29 cellular contexts compared by ENCODE assay signal in the genomic region with DNA sequence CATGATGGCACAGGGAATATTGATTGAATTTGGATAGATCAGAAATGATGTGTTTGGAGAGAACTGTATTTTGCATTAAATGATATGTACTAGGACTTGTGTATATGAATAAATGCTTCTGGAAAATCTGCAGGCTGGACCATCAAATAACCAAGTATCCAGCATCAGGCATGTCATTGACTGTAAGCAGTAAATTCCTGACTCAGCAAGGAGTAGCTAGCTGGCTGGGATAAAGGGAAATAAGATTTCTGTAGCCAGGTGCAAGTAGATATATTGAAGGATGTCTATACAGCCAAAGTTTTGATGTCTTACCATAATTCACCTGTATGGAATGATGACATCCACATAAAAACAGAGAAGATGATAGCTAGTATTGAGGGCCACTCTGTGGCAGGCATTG.
"Had no signal": no experiment of that assay in that cellular context is flagged by ENCODE, and none has a peak within 500 bp of the region (broad histone marks: within the 10 kb centered on the region; RNA-seq: fewer than 3 reads in every experiment).

No MANE protein-coding gene starts in this region.

- H3K9me3 ChIP-seq: neutrophil, testis, thyroid gland, transverse colon, upper lobe of left lung, vagina had no signal

- H3K4me2 ChIP-seq: neural progenitor cell had no signal

- FAIRE-seq: keratinocyte had no signal

- H3K36me3 ChIP-seq: left ventricle myocardium inferior, neural progenitor cell, neutrophil, right atrium auricular region, stomach, thyroid gland, transverse colon, upper lobe of left lung, vagina had no signal

- H3K4me1 ChIP-seq: left ventricle myocardium inferior, neural progenitor cell, parathyroid adenoma, right atrium auricular region, stomach, testis, thyroid gland, transverse colon, upper lobe of left lung, vagina had no signal

- H3K9ac ChIP-seq: neural progenitor cell, parathyroid adenoma had no signal

- H3K79me2 ChIP-seq: parathyroid adenoma had no signal

- H3K27ac ChIP-seq: left ventricle myocardium inferior, neural progenitor cell, neutrophil, parathyroid adenoma, right atrium auricular region, skin epidermis, stomach, testis, thyroid gland, transverse colon, upper lobe of left lung, vagina had no signal

- H3K27me3 ChIP-seq: neural progenitor cell, neutrophil, right atrium auricular region, stomach, testis, thyroid gland, transverse colon, upper lobe of left lung, vagina had no signal

- H2AFZ ChIP-seq: parathyroid adenoma had no signal

- H3K4me3 ChIP-seq: left ventricle myocardium inferior, lung, neural progenitor cell, right atrium auricular region, skin epidermis, stomach, testis, thyroid gland, transverse colon, upper lobe of left lung, vagina had no signal

- DNase-seq: hippocampal formation; kidney glomerular epithelial cell; left colon; left ventricle myocardium inferior; mesendoderm; naive B cell; natural killer cell; nephron progenitor cell; occipital lobe; stimulated activated CD4-positive, alpha-beta T cell treated with anti-CD3 and anti-CD28 coated beads, Interleukin-12 subunit alpha, Interleukin-12 subunit beta, amount 100 ng/mL, for 4 hours; stimulated activated CD4-positive, alpha-beta T cell treated with anti-CD3 and anti-CD28 coated beads, Interleukin-15, amount 100 ng/mL, for 24 hours; stimulated activated CD4-positive, alpha-beta T cell treated with anti-CD3 and anti-CD28 coated beads, Interleukin-2, amount 100 ng/mL, for 24 hours; stimulated activated CD4-positive, alpha-beta T cell treated with anti-CD3 and anti-CD28 coated beads, Interleukin-4, amount 100 ng/mL, for 1 hour; stimulated activated naive B cell treated with anti-CD40 and anti-IgM and Interleukin-4, amounts not matched to agents 10 μg/mL and 1 μg/mL and 100 μg/mL, for 72 hours; stimulated activated naive CD8-positive, alpha-beta T cell treated with anti-CD3 and anti-CD28 coated beads, Interleukin-15, Interleukin-2, amounts not matched to agents 100 U/mL and 50 U/mL, for 24 hours; stomach; testis; thyroid gland; transverse colon; upper lobe of left lung had no signal

- ATAC-seq: left colon; natural killer cell; sciatic nerve; stimulated activated naive B cell treated with anti-CD40 and anti-IgM and Interleukin-4, amounts not matched to agents 10 μg/mL and 1 μg/mL and 100 μg/mL, for 72 hours; stimulated activated naive CD8-positive, alpha-beta T cell treated with anti-CD3 and anti-CD28 coated beads, Interleukin-15, Interleukin-2, amounts not matched to agents 100 U/mL and 50 U/mL, for 24 hours had no signal
